Comparison of ENCODE assay signal across 17 cellular contexts in the genomic region with DNA sequence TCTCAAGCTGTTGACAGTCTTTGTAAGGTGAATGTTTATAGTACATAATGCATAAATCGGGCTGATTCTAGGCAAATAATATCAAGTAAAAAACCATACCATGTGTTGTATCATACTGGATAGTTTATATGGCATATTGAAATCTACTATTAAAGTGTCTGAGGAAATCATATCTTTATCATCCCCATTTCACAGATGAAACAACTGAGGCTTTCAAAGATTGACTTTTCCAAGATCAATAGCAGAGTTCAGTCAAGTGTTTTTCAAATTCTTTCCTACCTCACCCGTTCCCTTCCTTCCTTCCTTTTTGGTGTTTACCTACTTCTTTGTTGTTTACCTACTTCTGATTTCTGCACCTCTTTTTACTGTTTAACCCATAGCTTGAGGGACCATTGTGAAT. TPM values are rescaled to one million over a fixed set of nuclear protein-coding genes. Genes with fewer than 3 reads are reported as not detected.
"Had no signal": no experiment of that assay in that cellular context is flagged by ENCODE, and none has a peak within 500 bp of the region (broad histone marks: within the 10 kb centered on the region; RNA-seq: fewer than 3 reads in every experiment).

No MANE protein-coding gene starts in this region.

- H3K4me3 ChIP-seq: colonic mucosa, mucosa of descending colon, sigmoid colon, upper lobe of left lung, uterus had no signal

- H3K27ac Mint-ChIP-seq: endodermal cell, natural killer cell had no signal

- FAIRE-seq: endothelial cell of umbilical vein, small intestine had no signal

- H3K4me3 Mint-ChIP-seq: natural killer cell had no signal

- H3K4me1 ChIP-seq: colonic mucosa, foreskin keratinocyte, uterus had no signal

- H3K36me3 ChIP-seq: colonic mucosa, sigmoid colon, upper lobe of left lung, uterus had no signal

- ATAC-seq: foreskin keratinocyte, mucosa of descending colon, natural killer cell had no signal

- DNase-seq: colonic mucosa; dermis blood vessel endothelial cell; endodermal cell; erythroblast; foreskin keratinocyte; kidney glomerular epithelial cell; mammary epithelial cell; mucosa of descending colon; natural killer cell; sigmoid colon; small intestine; stimulated activated CD4-positive, alpha-beta T cell treated with anti-CD3 and anti-CD28 coated beads, Interleukin-12 subunit alpha, Interleukin-12 subunit beta, amount 100 ng/mL, for 4 hours; stimulated activated naive CD4-positive, alpha-beta T cell treated with Interleukin-2 at 50 U/mL for 16 hours; upper lobe of left lung; uterus had no signal

- H3K27ac ChIP-seq: colonic mucosa, foreskin keratinocyte, sigmoid colon, upper lobe of left lung, uterus had no signal

- H3K9me3 ChIP-seq: colonic mucosa, mucosa of descending colon, sigmoid colon, upper lobe of left lung, uterus had no signal

- H3K27me3 ChIP-seq: colonic mucosa, foreskin keratinocyte, uterus had no signal

RNA-seq across cellular contexts. Expression of gene LYPD6, which starts 2.0 kb away (rescaled TPM):
- total RNA-seq: mesenteric fat pad, natural killer cell had no signal
